ENCODE assay signal across 1 cellular context in genomic region chr6:52553719-52554118, GRCh38.
TF ChIP-seq lines count a peak whose summit lies in the region.

No MANE protein-coding gene starts in this region.

TF ChIP-seq in endothelial cell of umbilical vein, 7 proteins besides CTCF, POLR2A, EP300 and RAD21:
- TF ChIP-seq JUN (IDR thresholded peaks at IDR 0.05; ENCODE audit: borderline replicate concordance, insufficient read depth, insufficient read length, low read depth) (no peak), FOS (IDR thresholded peaks at IDR 0.05; ENCODE audit: borderline replicate concordance, insufficient read depth, low read length) (no peak)
